In genomic region chr13:91193358-91193757, GRCh38 we compare ENCODE assay signal across 24 cellular contexts.
"Had no signal": no experiment of that assay in that cellular context is flagged by ENCODE, and none has a peak within 500 bp of the region (broad histone marks: within the 10 kb centered on the region; RNA-seq: fewer than 3 reads in every experiment).

No MANE protein-coding gene starts in this region.

- H3K36me3 Mint-ChIP-seq: immature natural killer cell, mesothelial cell of epicardium, naive B cell had no signal

- H3K27me3 Mint-ChIP-seq: dendritic cell treated with granulocyte-macrophage colony-stimulating factor and Interleukin-4, amounts not matched to agents 40 ng/mL and 50 ng/mL, for 4 days; effector memory CD8-positive, alpha-beta T cell; naive B cell had no signal

- H3K4me3 Mint-ChIP-seq: dendritic cell treated with granulocyte-macrophage colony-stimulating factor and Interleukin-4, amounts not matched to agents 40 ng/mL and 50 ng/mL, for 4 days; effector memory CD8-positive, alpha-beta T cell; endodermal cell; immature natural killer cell; mesothelial cell of epicardium; naive B cell had no signal

- H3K27ac Mint-ChIP-seq: dendritic cell treated with granulocyte-macrophage colony-stimulating factor and Interleukin-4, amounts not matched to agents 40 ng/mL and 50 ng/mL, for 4 days; effector memory CD8-positive, alpha-beta T cell; endodermal cell; immature natural killer cell; mesothelial cell of epicardium; naive B cell had no signal

- H3K9me3 Mint-ChIP-seq: dendritic cell treated with granulocyte-macrophage colony-stimulating factor and Interleukin-4, amounts not matched to agents 40 ng/mL and 50 ng/mL, for 4 days; effector memory CD8-positive, alpha-beta T cell had no signal

- DNase-seq: colonic mucosa; cortex of kidney; effector CD8-positive, alpha-beta T cell; effector memory CD8-positive, alpha-beta T cell; endodermal cell; erythroblast; esophagus squamous epithelium; foreskin fibroblast; foreskin melanocyte; gastrocnemius medialis; glutamatergic neuron; head of caudate nucleus; heart right ventricle; hippocampal formation; immature natural killer cell; left cardiac atrium; left lung; left ventricle myocardium superior; lower lobe of right lung; mesenchymal stem cell; mucosa of descending colon; naive B cell had no signal

- H3K4me1 Mint-ChIP-seq: immature natural killer cell, mesothelial cell of epicardium, naive B cell had no signal
